In genomic region chr7:132355048-132355447, GRCh38 we compare ENCODE assay signal across 2 cellular contexts.
TF ChIP-seq lines count a peak whose summit lies in the region.

No MANE protein-coding gene starts in this region.

TF ChIP-seq in SK-N-SH, 30 proteins besides CTCF, POLR2A, EP300 and RAD21 (continued from another document):
- no peak for TF ChIP-seq SIN3A (IDR thresholded peaks at IDR 0.05; ENCODE audit: borderline replicate concordance, low read depth, low read length)
- TF ChIP-seq TCF12 (IDR thresholded peaks at IDR 0.05), result peak; percentile 37; the same call in 1 of the 2 replicates
- no peak for TF ChIP-seq CHD2 (IDR thresholded peaks at IDR 0.05; ENCODE audit: low read length, partially characterized antibody)
- TF ChIP-seq NFIC (IDR thresholded peaks at IDR 0.05; ENCODE audit: borderline replicate concordance), result peak; percentile 45; the same call in 1 of the 2 replicates
- TF ChIP-seq, protein P1, sequence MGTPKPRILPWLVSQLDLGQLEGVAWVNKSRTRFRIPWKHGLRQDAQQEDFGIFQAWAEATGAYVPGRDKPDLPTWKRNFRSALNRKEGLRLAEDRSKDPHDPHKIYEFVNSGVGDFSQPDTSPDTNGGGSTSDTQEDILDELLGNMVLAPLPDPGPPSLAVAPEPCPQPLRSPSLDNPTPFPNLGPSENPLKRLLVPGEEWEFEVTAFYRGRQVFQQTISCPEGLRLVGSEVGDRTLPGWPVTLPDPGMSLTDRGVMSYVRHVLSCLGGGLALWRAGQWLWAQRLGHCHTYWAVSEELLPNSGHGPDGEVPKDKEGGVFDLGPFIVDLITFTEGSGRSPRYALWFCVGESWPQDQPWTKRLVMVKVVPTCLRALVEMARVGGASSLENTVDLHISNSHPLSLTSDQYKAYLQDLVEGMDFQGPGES (IDR thresholded peaks at IDR 0.05; ENCODE audit: low read depth, low read length), result no peak
- no peak for TF ChIP-seq ZBTB33 (IDR thresholded peaks at IDR 0.05; ENCODE audit: borderline replicate concordance, low read depth)
- no peak for TF ChIP-seq MAX (IDR thresholded peaks at IDR 0.05; ENCODE audit: low read depth)
- no peak for TF ChIP-seq NRF1 (IDR thresholded peaks at IDR 0.05; ENCODE audit: low read depth, low read length)
- peak; percentile 37 for TF ChIP-seq GATA2 (CRISPR knock-in tag; IDR thresholded peaks at IDR 0.05)
- no peak for TF ChIP-seq RCOR1 (IDR thresholded peaks at IDR 0.05; ENCODE audit: low read length)
- TF ChIP-seq EZH2phosphoT487 (IDR thresholded peaks at IDR 0.05; ENCODE audit: borderline replicate concordance, low read depth), result no peak
- no peak for TF ChIP-seq MXI1 (IDR thresholded peaks at IDR 0.05; ENCODE audit: low read depth, low read length)
- no peak for TF ChIP-seq TEAD4 (IDR thresholded peaks at IDR 0.05; ENCODE audit: borderline replicate concordance, insufficient read depth)
- TF ChIP-seq FOSL2 (IDR thresholded peaks at IDR 0.05; ENCODE audit: borderline replicate concordance, low read depth), result no peak
- no peak for TF ChIP-seq GABPA (IDR thresholded peaks at IDR 0.05; ENCODE audit: low read depth)
- TF ChIP-seq POLR2AphosphoS5 (IDR thresholded peaks at IDR 0.05; ENCODE audit: low read depth, low read length), result no peak

TF ChIP-seq in endothelial cell of umbilical vein, 7 proteins besides CTCF, POLR2A, EP300 and RAD21:
- no peak for TF ChIP-seq MAX (IDR thresholded peaks at IDR 0.05; ENCODE audit: insufficient read depth, insufficient read length)
- TF ChIP-seq MYC (IDR thresholded peaks at IDR 0.05; ENCODE audit: low read depth, low read length), result no peak
- TF ChIP-seq GATA2 (IDR thresholded peaks at IDR 0.05; ENCODE audit: insufficient read depth, insufficient read length, low read depth, low read length), result peak; percentile 96
